Comparison of ENCODE assay signal across 8 cellular contexts in the genomic region with DNA sequence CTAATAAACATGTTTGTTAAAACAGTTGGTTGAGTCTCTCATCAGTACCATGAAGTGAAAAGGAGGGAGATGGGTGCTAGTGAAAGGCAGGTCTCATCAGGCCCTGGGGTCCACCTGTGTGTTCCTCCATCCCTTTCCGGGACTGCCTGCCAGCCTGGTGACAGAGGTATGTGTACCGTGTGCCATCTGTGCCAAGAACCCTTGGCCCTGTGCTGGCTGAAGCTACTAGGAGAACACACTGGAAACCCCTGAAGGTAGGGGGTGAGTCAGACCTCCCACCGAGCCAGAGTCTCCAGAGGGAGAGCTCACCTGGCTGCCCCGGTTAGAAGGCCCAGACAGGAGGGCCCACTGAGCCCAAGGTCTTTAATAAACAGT. TPM values are rescaled to one million over a fixed set of nuclear protein-coding genes. Genes with fewer than 3 reads are reported as not detected.
DNase-seq lines count a peak whose midpoint lies in the region; ATAC-seq lines count a peak whose summit lies in the region.

No MANE protein-coding gene starts in this region.

- peak; percentile 37 for DNase-seq in activated naive CD4-positive, alpha-beta T cell treated with anti-CD3 and anti-CD28 coated beads, Interleukin-2, amount 50 U/mL, for 16 hours
- DNase-seq in iPS-NIHi7 (ENCODE audit: extremely low spot score) (peak; percentile 6), NCI-H1092 treated with DMSO at 0.1 percent for 48 hours (lab: John Stamatoyannopoulos, UW) (no peak), SW480 (ENCODE audit: low spot score) (no peak)
- no peak for DNase-seq in stimulated activated naive B cell treated with anti-CD40 and anti-IgM and Interleukin-4, amounts not matched to agents 10 μg/mL and 1 μg/mL and 100 μg/mL, for 72 hours

- peak overlapping the region; percentile 96 for H3K4me2 ChIP-seq in BLaER1

- H3K9me3 ChIP-seq in BLaER1: no peaks in the 10 kb centered on the region

- no peaks in the 10 kb centered on the region for H3K27me3 Mint-ChIP-seq in IgD-negative memory B cell
- H3K27me3 Mint-ChIP-seq in stimulated activated naive B cell treated with anti-CD40 and anti-IgM and Interleukin-4, amounts not matched to agents 10 μg/mL and 1 μg/mL and 100 μg/mL, for 72 hours: no peaks in the 10 kb centered on the region

- H3K36me3 ChIP-seq in BLaER1: peaks cover 24% of the 10 kb centered on the region

- peak overlapping the region; percentile 97 for H3K9ac ChIP-seq in BLaER1

- ATAC-seq in stimulated activated naive B cell treated with anti-CD40 and anti-IgM and Interleukin-4, amounts not matched to agents 10 μg/mL and 1 μg/mL and 100 μg/mL, for 72 hours (replicated peaks): no peak
- ATAC-seq in HG03135 (IDR thresholded peaks at IDR 0.05; ENCODE audit: unreplicated experiment): no peak

- H3K36me3 Mint-ChIP-seq in IgD-negative memory B cell: peaks cover 7% of the 10 kb centered on the region
- H3K36me3 Mint-ChIP-seq in stimulated activated naive B cell treated with anti-CD40 and anti-IgM and Interleukin-4, amounts not matched to agents 10 μg/mL and 1 μg/mL and 100 μg/mL, for 72 hours: peaks cover 18 to 27% of the 10 kb centered on the region in 2 donors

- peaks cover 84% of the 10 kb centered on the region for H3K4me1 ChIP-seq in BLaER1

- peak overlapping the region; percentile 94 for H3K27ac ChIP-seq in BLaER1

- peak overlapping the region; percentile 54 to 94 (median 77) for H3K27ac Mint-ChIP-seq in IgD-negative memory B cell
- peak overlapping the region; percentile 98 for H3K27ac Mint-ChIP-seq in stimulated activated naive B cell treated with anti-CD40 and anti-IgM and Interleukin-4, amounts not matched to agents 10 μg/mL and 1 μg/mL and 100 μg/mL, for 72 hours

- H3K4me1 Mint-ChIP-seq in IgD-negative memory B cell: peaks cover 17 to 30% (median 23%) of the 10 kb centered on the region in 3 donors
- H3K4me1 Mint-ChIP-seq in stimulated activated naive B cell treated with anti-CD40 and anti-IgM and Interleukin-4, amounts not matched to agents 10 μg/mL and 1 μg/mL and 100 μg/mL, for 72 hours: peaks cover 31 to 47% of the 10 kb centered on the region in 2 donors

- H3K9me3 Mint-ChIP-seq in IgD-negative memory B cell: no peaks in the 10 kb centered on the region
- H3K9me3 Mint-ChIP-seq in stimulated activated naive B cell treated with anti-CD40 and anti-IgM and Interleukin-4, amounts not matched to agents 10 μg/mL and 1 μg/mL and 100 μg/mL, for 72 hours: no peaks in the 10 kb centered on the region

- peaks cover 33% of the 10 kb centered on the region for H4K20me1 ChIP-seq in BLaER1

- no peaks in the 10 kb centered on the region for H3K27me3 ChIP-seq in BLaER1

- peak overlapping the region; percentile 97 for H3K4me3 ChIP-seq in BLaER1

- peak overlapping the region; percentile 97 to 99 (median 99) for H3K4me3 Mint-ChIP-seq in IgD-negative memory B cell
- H3K4me3 Mint-ChIP-seq in stimulated activated naive B cell treated with anti-CD40 and anti-IgM and Interleukin-4, amounts not matched to agents 10 μg/mL and 1 μg/mL and 100 μg/mL, for 72 hours: peak overlapping the region; percentile 93 to 100

RNA-seq across cellular contexts. Expression of a gene that starts 2.3 kb away (rescaled TPM):
- 79.9 TPM for polyA plus RNA-seq in IgD-negative memory B cell

RNA-seq across cellular contexts. Expression of a gene that starts 59.9 kb away (rescaled TPM):
- 24.8 TPM for polyA plus RNA-seq in IgD-negative memory B cell

Comparison
In these comparisons a context has a peak if more than half of its experiments do, and no peak if none do; other contexts are left out.
1. DNase-seq: peak in activated naive CD4-positive, alpha-beta T cell treated with anti-CD3 and anti-CD28 coated beads, Interleukin-2, amount 50 U/mL, for 16 hours (single experiment) and iPS-NIHi7 (single experiment); none in stimulated activated naive B cell treated with anti-CD40 and anti-IgM and Interleukin-4, amounts not matched to agents 10 μg/mL and 1 μg/mL and 100 μg/mL, for 72 hours (single experiment), NCI-H1092 treated with DMSO at 0.1 percent for 48 hours (single experiment) and SW480 (single experiment).